In the genomic region with DNA sequence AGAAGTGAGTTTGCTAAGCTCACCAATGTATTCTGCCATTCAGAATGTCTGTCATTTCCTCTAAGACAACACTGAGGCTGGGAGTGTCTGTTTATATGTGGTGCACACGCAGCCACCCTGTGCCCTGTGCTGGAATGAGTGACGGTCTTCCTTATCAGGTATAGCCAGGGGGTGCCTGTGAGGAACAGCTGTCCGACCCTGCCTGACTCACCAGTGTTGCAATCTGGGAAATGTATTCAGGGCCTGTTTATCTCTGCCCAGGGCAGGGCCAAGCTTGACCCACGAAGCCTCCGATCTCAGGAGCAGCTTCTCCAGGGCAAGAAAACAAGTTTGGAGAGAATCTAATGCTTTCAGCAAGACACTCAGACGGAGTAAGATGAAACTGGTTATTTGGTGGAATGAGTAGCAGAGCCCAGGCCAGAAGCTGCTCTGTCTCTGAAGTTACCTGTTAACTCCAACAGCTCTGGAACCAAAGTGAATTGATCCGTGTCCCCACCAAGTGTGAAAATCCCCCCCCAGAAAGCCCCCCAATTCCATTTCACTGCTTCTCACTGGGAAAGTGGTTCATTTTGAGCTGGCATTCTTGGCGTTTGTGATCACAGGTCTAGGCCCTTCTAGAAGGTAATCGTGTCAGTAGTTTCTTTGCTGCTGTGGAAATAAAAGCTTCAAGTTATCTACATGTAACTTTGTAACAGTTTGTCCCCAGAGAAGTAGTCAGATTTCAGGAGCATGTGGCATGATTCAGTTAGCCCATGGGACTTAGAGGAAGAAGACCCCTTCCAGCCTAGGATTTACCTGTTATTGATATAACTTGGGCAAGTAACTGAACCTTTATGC, we compare ENCODE assay signal across 1 cellular context.
TF ChIP-seq lines count a peak whose summit lies in the region.

No MANE protein-coding gene starts in this region.

TF ChIP-seq in HepG2, 621 proteins besides CTCF, POLR2A, EP300 and RAD21 (continued from another document and continues in another):
- TF ChIP-seq, protein P1, sequence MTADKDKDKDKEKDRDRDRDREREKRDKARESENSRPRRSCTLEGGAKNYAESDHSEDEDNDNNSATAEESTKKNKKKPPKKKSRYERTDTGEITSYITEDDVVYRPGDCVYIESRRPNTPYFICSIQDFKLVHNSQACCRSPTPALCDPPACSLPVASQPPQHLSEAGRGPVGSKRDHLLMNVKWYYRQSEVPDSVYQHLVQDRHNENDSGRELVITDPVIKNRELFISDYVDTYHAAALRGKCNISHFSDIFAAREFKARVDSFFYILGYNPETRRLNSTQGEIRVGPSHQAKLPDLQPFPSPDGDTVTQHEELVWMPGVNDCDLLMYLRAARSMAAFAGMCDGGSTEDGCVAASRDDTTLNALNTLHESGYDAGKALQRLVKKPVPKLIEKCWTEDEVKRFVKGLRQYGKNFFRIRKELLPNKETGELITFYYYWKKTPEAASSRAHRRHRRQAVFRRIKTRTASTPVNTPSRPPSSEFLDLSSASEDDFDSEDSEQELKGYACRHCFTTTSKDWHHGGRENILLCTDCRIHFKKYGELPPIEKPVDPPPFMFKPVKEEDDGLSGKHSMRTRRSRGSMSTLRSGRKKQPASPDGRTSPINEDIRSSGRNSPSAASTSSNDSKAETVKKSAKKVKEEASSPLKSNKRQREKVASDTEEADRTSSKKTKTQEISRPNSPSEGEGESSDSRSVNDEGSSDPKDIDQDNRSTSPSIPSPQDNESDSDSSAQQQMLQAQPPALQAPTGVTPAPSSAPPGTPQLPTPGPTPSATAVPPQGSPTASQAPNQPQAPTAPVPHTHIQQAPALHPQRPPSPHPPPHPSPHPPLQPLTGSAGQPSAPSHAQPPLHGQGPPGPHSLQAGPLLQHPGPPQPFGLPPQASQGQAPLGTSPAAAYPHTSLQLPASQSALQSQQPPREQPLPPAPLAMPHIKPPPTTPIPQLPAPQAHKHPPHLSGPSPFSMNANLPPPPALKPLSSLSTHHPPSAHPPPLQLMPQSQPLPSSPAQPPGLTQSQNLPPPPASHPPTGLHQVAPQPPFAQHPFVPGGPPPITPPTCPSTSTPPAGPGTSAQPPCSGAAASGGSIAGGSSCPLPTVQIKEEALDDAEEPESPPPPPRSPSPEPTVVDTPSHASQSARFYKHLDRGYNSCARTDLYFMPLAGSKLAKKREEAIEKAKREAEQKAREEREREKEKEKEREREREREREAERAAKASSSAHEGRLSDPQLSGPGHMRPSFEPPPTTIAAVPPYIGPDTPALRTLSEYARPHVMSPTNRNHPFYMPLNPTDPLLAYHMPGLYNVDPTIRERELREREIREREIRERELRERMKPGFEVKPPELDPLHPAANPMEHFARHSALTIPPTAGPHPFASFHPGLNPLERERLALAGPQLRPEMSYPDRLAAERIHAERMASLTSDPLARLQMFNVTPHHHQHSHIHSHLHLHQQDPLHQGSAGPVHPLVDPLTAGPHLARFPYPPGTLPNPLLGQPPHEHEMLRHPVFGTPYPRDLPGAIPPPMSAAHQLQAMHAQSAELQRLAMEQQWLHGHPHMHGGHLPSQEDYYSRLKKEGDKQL (CRISPR knock-in tag; IDR thresholded peaks at IDR 0.05; ENCODE audit: low read depth) = no peak
- TF ChIP-seq HINFP (CRISPR knock-in tag; IDR thresholded peaks at IDR 0.05; ENCODE audit: low read depth) (0 out of 2 replicates have a peak, but pooled peaks have one; percentile 50), TFDP1 (CRISPR knock-in tag; IDR thresholded peaks at IDR 0.05; ENCODE audit: borderline replicate concordance) (peak; percentile 27; the same call in 1 of the 2 replicates), ZNF264 (CRISPR knock-in tag; IDR thresholded peaks at IDR 0.05) (no peak), ISL2 (CRISPR knock-in tag; IDR thresholded peaks at IDR 0.05) (0 out of 2 replicates have a peak, but pooled peaks have one; percentile 33), FOXP4 (CRISPR knock-in tag; IDR thresholded peaks at IDR 0.05) (peak; percentile 61), ARNTL (CRISPR knock-in tag; IDR thresholded peaks at IDR 0.05) (peak; percentile 56; the same call in 1 of the 2 replicates), RELA (CRISPR knock-in tag; IDR thresholded peaks at IDR 0.05) (peak; percentile 76; the same call in 1 of the 2 replicates), JUND (CRISPR knock-in tag; IDR thresholded peaks at IDR 0.05) (peak; percentile 89), SMC3 (IDR thresholded peaks at IDR 0.05; ENCODE audit: low read length) (0 out of 2 replicates have a peak, but pooled peaks have one; percentile 5), ZNF556 (CRISPR knock-in tag; IDR thresholded peaks at IDR 0.05; ENCODE audit: borderline replicate concordance) (peak; percentile 73; the same call in 1 of the 2 replicates), ZNF766 (CRISPR knock-in tag; IDR thresholded peaks at IDR 0.05; ENCODE audit: borderline replicate concordance) (no peak), ZNF569 (CRISPR knock-in tag; IDR thresholded peaks at IDR 0.05; ENCODE audit: borderline replicate concordance) (no peak), MXD4 (CRISPR knock-in tag; IDR thresholded peaks at IDR 0.05) (0 out of 2 replicates have a peak, but pooled peaks have one; percentile 43), ZNF232 (CRISPR knock-in tag; IDR thresholded peaks at IDR 0.05; ENCODE audit: borderline replicate concordance) (peak; percentile 26; the same call in 1 of the 2 replicates), ZMYM4 (CRISPR knock-in tag; IDR thresholded peaks at IDR 0.05) (peak; percentile 53; the same call in 1 of the 2 replicates), SRY (CRISPR knock-in tag; IDR thresholded peaks at IDR 0.05) (peak; percentile 68; the same call in 1 of the 2 replicates), YEATS2 (CRISPR knock-in tag; IDR thresholded peaks at IDR 0.05; ENCODE audit: borderline replicate concordance) (peak; percentile 34; the same call in 1 of the 2 replicates), ZMYM3 (CRISPR knock-in tag; IDR thresholded peaks at IDR 0.05) (peak; percentile 87), HMG20B (CRISPR knock-in tag; conservative IDR thresholded peaks at IDR 0.05) (0 out of 2 replicates have a peak, but pooled peaks have one; percentile 36), NFKB2 (CRISPR knock-in tag; IDR thresholded peaks at IDR 0.05; ENCODE audit: borderline replicate concordance) (no peak), ZNF652 (CRISPR knock-in tag; IDR thresholded peaks at IDR 0.05; ENCODE audit: borderline replicate concordance, low read depth) (peak; percentile 62; the same call in 1 of the 2 replicates), ZNF34 (CRISPR knock-in tag; IDR thresholded peaks at IDR 0.05; ENCODE audit: borderline replicate concordance) (peak; percentile 9; the same call in 1 of the 2 replicates), KMT2B (CRISPR knock-in tag; IDR thresholded peaks at IDR 0.05) (peak; percentile 62), ZFP36 (IDR thresholded peaks at IDR 0.05; ENCODE audit: borderline replicate concordance, low read depth, low read length, partially characterized antibody) (no peak)
- TF ChIP-seq, protein P2, sequence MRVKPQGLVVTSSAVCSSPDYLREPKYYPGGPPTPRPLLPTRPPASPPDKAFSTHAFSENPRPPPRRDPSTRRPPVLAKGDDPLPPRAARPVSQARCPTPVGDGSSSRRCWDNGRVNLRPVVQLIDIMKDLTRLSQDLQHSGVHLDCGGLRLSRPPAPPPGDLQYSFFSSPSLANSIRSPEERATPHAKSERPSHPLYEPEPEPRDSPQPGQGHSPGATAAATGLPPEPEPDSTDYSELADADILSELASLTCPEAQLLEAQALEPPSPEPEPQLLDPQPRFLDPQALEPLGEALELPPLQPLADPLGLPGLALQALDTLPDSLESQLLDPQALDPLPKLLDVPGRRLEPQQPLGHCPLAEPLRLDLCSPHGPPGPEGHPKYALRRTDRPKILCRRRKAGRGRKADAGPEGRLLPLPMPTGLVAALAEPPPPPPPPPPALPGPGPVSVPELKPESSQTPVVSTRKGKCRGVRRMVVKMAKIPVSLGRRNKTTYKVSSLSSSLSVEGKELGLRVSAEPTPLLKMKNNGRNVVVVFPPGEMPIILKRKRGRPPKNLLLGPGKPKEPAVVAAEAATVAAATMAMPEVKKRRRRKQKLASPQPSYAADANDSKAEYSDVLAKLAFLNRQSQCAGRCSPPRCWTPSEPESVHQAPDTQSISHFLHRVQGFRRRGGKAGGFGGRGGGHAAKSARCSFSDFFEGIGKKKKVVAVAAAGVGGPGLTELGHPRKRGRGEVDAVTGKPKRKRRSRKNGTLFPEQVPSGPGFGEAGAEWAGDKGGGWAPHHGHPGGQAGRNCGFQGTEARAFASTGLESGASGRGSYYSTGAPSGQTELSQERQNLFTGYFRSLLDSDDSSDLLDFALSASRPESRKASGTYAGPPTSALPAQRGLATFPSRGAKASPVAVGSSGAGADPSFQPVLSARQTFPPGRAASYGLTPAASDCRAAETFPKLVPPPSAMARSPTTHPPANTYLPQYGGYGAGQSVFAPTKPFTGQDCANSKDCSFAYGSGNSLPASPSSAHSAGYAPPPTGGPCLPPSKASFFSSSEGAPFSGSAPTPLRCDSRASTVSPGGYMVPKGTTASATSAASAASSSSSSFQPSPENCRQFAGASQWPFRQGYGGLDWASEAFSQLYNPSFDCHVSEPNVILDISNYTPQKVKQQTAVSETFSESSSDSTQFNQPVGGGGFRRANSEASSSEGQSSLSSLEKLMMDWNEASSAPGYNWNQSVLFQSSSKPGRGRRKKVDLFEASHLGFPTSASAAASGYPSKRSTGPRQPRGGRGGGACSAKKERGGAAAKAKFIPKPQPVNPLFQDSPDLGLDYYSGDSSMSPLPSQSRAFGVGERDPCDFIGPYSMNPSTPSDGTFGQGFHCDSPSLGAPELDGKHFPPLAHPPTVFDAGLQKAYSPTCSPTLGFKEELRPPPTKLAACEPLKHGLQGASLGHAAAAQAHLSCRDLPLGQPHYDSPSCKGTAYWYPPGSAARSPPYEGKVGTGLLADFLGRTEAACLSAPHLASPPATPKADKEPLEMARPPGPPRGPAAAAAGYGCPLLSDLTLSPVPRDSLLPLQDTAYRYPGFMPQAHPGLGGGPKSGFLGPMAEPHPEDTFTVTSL (CRISPR knock-in tag; IDR thresholded peaks at IDR 0.05; ENCODE audit: borderline replicate concordance) = peak; percentile 80; the same call in 1 of the 2 replicates
- TF ChIP-seq, protein P3, sequence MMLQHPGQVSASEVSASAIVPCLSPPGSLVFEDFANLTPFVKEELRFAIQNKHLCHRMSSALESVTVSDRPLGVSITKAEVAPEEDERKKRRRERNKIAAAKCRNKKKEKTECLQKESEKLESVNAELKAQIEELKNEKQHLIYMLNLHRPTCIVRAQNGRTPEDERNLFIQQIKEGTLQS (CRISPR knock-in tag; IDR thresholded peaks at IDR 0.05) = peak; percentile 79
- TF ChIP-seq, protein P4, sequence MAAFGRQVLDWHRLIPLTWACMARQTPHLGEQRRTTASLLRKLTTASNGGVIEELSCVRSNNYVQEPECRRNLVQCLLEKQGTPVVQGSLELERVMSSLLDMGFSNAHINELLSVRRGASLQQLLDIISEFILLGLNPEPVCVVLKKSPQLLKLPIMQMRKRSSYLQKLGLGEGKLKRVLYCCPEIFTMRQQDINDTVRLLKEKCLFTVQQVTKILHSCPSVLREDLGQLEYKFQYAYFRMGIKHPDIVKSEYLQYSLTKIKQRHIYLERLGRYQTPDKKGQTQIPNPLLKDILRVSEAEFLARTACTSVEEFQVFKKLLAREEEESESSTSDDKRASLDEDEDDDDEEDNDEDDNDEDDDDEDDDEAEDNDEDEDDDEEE (CRISPR knock-in tag; IDR thresholded peaks at IDR 0.05) = peak; percentile 57; the same call in 1 of the 2 replicates
- TF ChIP-seq, protein P5, sequence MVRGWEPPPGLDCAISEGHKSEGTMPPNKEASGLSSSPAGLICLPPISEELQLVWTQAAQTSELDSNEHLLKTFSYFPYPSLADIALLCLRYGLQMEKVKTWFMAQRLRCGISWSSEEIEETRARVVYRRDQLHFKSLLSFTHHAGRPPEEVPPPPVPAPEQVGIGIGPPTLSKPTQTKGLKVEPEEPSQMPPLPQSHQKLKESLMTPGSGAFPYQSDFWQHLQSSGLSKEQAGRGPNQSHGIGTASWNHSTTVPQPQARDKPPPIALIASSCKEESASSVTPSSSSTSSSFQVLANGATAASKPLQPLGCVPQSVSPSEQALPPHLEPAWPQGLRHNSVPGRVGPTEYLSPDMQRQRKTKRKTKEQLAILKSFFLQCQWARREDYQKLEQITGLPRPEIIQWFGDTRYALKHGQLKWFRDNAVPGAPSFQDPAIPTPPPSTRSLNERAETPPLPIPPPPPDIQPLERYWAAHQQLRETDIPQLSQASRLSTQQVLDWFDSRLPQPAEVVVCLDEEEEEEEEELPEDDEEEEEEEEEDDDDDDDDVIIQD (CRISPR knock-in tag; IDR thresholded peaks at IDR 0.05; ENCODE audit: low read depth) = no peak
